Comparison of ENCODE assay signal across 28 cellular contexts in genomic region chr13:39575641-39576238, GRCh38. TPM values are rescaled to one million over a fixed set of nuclear protein-coding genes. Genes with fewer than 3 reads are reported as not detected.
DNase-seq lines count a peak whose midpoint lies in the region; ATAC-seq, FAIRE-seq and TF ChIP-seq lines count a peak whose summit lies in the region.
"Had no signal": no experiment of that assay in that cellular context is flagged by ENCODE, and none has a peak within 500 bp of the region (broad histone marks: within the 10 kb centered on the region; RNA-seq: fewer than 3 reads in every experiment).

No MANE protein-coding gene starts in this region.

- H3F3A ChIP-seq in neural progenitor cell (ENCODE audit: low read depth), result no peaks in the 10 kb centered on the region

- H3K9me3 Mint-ChIP-seq in neural progenitor cell, result peaks cover 2% of the 10 kb centered on the region
- H3K9me3 Mint-ChIP-seq: activated CD8-positive, alpha-beta T cell treated with anti-CD3 and anti-CD28 coated beads for 36 hours; activated T-helper 2 cell treated with anti-CD3 and anti-CD28 coated beads, Interferon-gamma antibody, Interleukin-2, Interleukin-4, amounts not matched to agents 10 μg/mL and 5 μg/mL and 100 μg/mL, durations not matched to agents 14 hours and 24 hours and 36 hours; naive B cell; type B pancreatic cell had no signal

- no peak overlapping the region for H3K9ac ChIP-seq in KMS-11
- no peak overlapping the region for H3K9ac ChIP-seq in neural progenitor cell
- H3K9ac ChIP-seq: BLaER1 had no signal

- TF ChIP-seq CTCF in GM12865 (IDR thresholded peaks at IDR 0.05; ENCODE audit: insufficient read depth, low read depth, low read length, missing control alignments) (no peak), KMS-11 (conservative IDR thresholded peaks at IDR 0.05; ENCODE audit: low read depth, low read length) (no peak), bronchial epithelial cell (IDR thresholded peaks at IDR 0.05; ENCODE audit: insufficient read depth, low read length, severe bottlenecking) (no peak), neural progenitor cell (IDR thresholded peaks at IDR 0.05) (no peak)

- H3K27ac ChIP-seq in KMS-11 (no peak overlapping the region), neural progenitor cell (no peak overlapping the region)
- H3K27ac ChIP-seq: BLaER1, colonic mucosa, hepatocyte, SK-N-MC, spleen had no signal

- no peaks in the 10 kb centered on the region for H3K27me3 Mint-ChIP-seq in neural progenitor cell (ENCODE audit: insufficient read depth, low read depth)
- H3K27me3 Mint-ChIP-seq: naive B cell had no signal

- no peaks in the 10 kb centered on the region for H3K36me3 ChIP-seq in KMS-11 (ENCODE audit: insufficient read depth)
- H3K36me3 ChIP-seq in bronchial epithelial cell (ENCODE audit: control insufficient read depth, insufficient read depth, low read length), result no peaks in the 10 kb centered on the region
- H3K36me3 ChIP-seq in neural progenitor cell, result no peaks in the 10 kb centered on the region
- H3K36me3 ChIP-seq: BLaER1, colonic mucosa, spleen had no signal

- no peak overlapping the region for H3K27ac Mint-ChIP-seq in neural progenitor cell
- H3K27ac Mint-ChIP-seq: activated CD8-positive, alpha-beta T cell treated with anti-CD3 and anti-CD28 coated beads for 36 hours; activated naive CD8-positive, alpha-beta T cell; activated T-helper 2 cell treated with anti-CD3 and anti-CD28 coated beads, Interferon-gamma antibody, Interleukin-2, Interleukin-4, amounts not matched to agents 10 μg/mL and 5 μg/mL and 100 μg/mL, durations not matched to agents 14 hours and 24 hours and 36 hours; naive B cell; T-helper 17 cell; type B pancreatic cell had no signal

- no peaks in the 10 kb centered on the region for H3K9me3 ChIP-seq in neural progenitor cell (ENCODE audit: low read depth)
- H3K9me3 ChIP-seq: BLaER1, colonic mucosa, MG63, spleen had no signal

- H3K4me1 Mint-ChIP-seq in neural progenitor cell, result peaks cover 39% of the 10 kb centered on the region
- H3K4me1 Mint-ChIP-seq: naive B cell, T-helper 17 cell had no signal

- ATAC-seq in SK-N-SH treated with all-trans-retinoic acid at 6 μM for 48 hours, result no peak
- no peak for ATAC-seq in HG03175 (IDR thresholded peaks at IDR 0.05; ENCODE audit: unreplicated experiment)
- ATAC-seq: activated CD8-positive, alpha-beta T cell treated with anti-CD3 and anti-CD28 coated beads for 36 hours; T-helper 17 cell had no signal

- FAIRE-seq in bronchial epithelial cell (lab: Jason Lieb, UNC), result peak; percentile 36

- H3K4me1 ChIP-seq in KMS-11 (ENCODE audit: low read depth, poor library complexity, severe bottlenecking) (no peaks in the 10 kb centered on the region), neural progenitor cell (no peaks in the 10 kb centered on the region)
- H3K4me1 ChIP-seq: BLaER1, colonic mucosa, spleen had no signal

- H3K4me2 ChIP-seq in KMS-11, result peak overlapping the region; percentile 21; the same call in 1 of the 2 replicates
- H3K4me2 ChIP-seq in neural progenitor cell, result no peak overlapping the region
- H3K4me2 ChIP-seq: BLaER1, hepatocyte had no signal

- H3K4me3 ChIP-seq in GM12865 (ENCODE audit: low read depth, low read length) (peak overlapping the region; percentile 18; the same call in 1 of the 2 replicates), KMS-11 (IDR thresholded peaks at IDR 0.05; ENCODE audit: insufficient read depth, low read depth, low read length) (no peak overlapping the region), bronchial epithelial cell (ENCODE audit: low read depth, low read length) (no peak overlapping the region), neural progenitor cell (no peak overlapping the region)
- H3K4me3 ChIP-seq: BLaER1, colonic mucosa, hepatocyte, MG63, SK-N-MC, spleen had no signal

- DNase-seq in GM12865 (ENCODE audit: low read depth) (peak; percentile 58), bronchial epithelial cell (ENCODE audit: low read depth) (no peak), neural progenitor cell (ENCODE audit: low spot score) (no peak), GOT3 (lab: John Stamatoyannopoulos, UW) (no peak)
- DNase-seq: activated CD4-positive, alpha-beta T cell treated with anti-CD3 and anti-CD28 coated beads for 1 hour; activated CD8-positive, alpha-beta T cell treated with anti-CD3 and anti-CD28 coated beads for 36 hours; anterior cingulate cortex; colonic mucosa; DMS79 treated with DMSO at 0.1 percent for 48 hours; foreskin melanocyte; left cardiac atrium; MG63; naive B cell; NCI-H1417; NCI-H2029 treated with DMSO at 0.1 percent for 48 hours; NCI-H526; spleen; stimulated activated CD4-positive, alpha-beta T cell treated with anti-CD3 and anti-CD28 coated beads, Interleukin-2, amount 100 ng/mL, for 48 hours; T-helper 17 cell had no signal

- H3K27me3 ChIP-seq in KMS-11 (ENCODE audit: insufficient read depth, low read depth), result no peaks in the 10 kb centered on the region
- H3K27me3 ChIP-seq in bronchial epithelial cell (ENCODE audit: control insufficient read depth, insufficient read depth, low read length), result no peaks in the 10 kb centered on the region
- no peaks in the 10 kb centered on the region for H3K27me3 ChIP-seq in neural progenitor cell
- H3K27me3 ChIP-seq: BLaER1, colonic mucosa, hepatocyte, MG63, spleen had no signal

- H4K20me1 ChIP-seq in KMS-11 (ENCODE audit: insufficient read depth), result no peaks in the 10 kb centered on the region
- no peaks in the 10 kb centered on the region for H4K20me1 ChIP-seq in neural progenitor cell (ENCODE audit: low read depth)
- H4K20me1 ChIP-seq: BLaER1 had no signal

- H3K79me2 ChIP-seq in KMS-11 (ENCODE audit: insufficient read depth, low read depth) (no peaks in the 10 kb centered on the region), neural progenitor cell (ENCODE audit: low read depth) (no peaks in the 10 kb centered on the region)
- H3K79me2 ChIP-seq: hepatocyte had no signal

- H3K4me3 Mint-ChIP-seq in neural progenitor cell, result no peak overlapping the region
- H3K4me3 Mint-ChIP-seq: activated CD8-positive, alpha-beta T cell treated with anti-CD3 and anti-CD28 coated beads for 36 hours; activated naive CD8-positive, alpha-beta T cell; naive B cell; T-helper 17 cell; type B pancreatic cell had no signal

- peaks cover 24% of the 10 kb centered on the region for H3K36me3 Mint-ChIP-seq in neural progenitor cell
- H3K36me3 Mint-ChIP-seq: activated naive CD8-positive, alpha-beta T cell; naive B cell had no signal

- no peak overlapping the region for H2AFZ ChIP-seq in KMS-11 (ENCODE audit: low read depth)
- H2AFZ ChIP-seq in neural progenitor cell (replicated peaks), result peak overlapping the region; percentile 30
- H2AFZ ChIP-seq: hepatocyte had no signal

TF ChIP-seq in SK-N-SH treated with all-trans-retinoic acid at 6 μM for 48 hours, 23 proteins besides CTCF, POLR2A, EP300 and RAD21:
- TF ChIP-seq OSR1 (CRISPR knock-in tag; IDR thresholded peaks at IDR 0.05) (no peak), ZNF565 (CRISPR knock-in tag; conservative IDR thresholded peaks at IDR 0.05; ENCODE audit: low read depth) (no peak), TSHZ2 (CRISPR knock-in tag; IDR thresholded peaks at IDR 0.05) (no peak), BACH2 (CRISPR knock-in tag; IDR thresholded peaks at IDR 0.05; ENCODE audit: borderline replicate concordance) (no peak), CREB5 (CRISPR knock-in tag; IDR thresholded peaks at IDR 0.05; ENCODE audit: low read depth) (no peak), ZFP3 (CRISPR knock-in tag; IDR thresholded peaks at IDR 0.05) (no peak), ZFP30 (CRISPR knock-in tag; IDR thresholded peaks at IDR 0.05) (no peak)

RNA-seq across cellular contexts. Expression of gene LHFPL6, which starts 27.3 kb away (rescaled TPM):
- total RNA-seq in bronchial epithelial cell (5.3 and 5.5 TPM in 2 replicates), neural progenitor cell (ENCODE audit: low replicate concordance) (1.7 and 3.0 TPM in 2 replicates)
